ENCODE assay signal across 15 cellular contexts in genomic region chr11:72704028-72704782, GRCh38. TPM values are rescaled to one million over a fixed set of nuclear protein-coding genes. Genes with fewer than 3 reads are reported as not detected.
DNase-seq lines count a peak whose midpoint lies in the region; ATAC-seq, FAIRE-seq and TF ChIP-seq lines count a peak whose summit lies in the region.
"Had no signal": no experiment of that assay in that cellular context is flagged by ENCODE, and none has a peak within 500 bp of the region (broad histone marks: within the 10 kb centered on the region; RNA-seq: fewer than 3 reads in every experiment).

No MANE protein-coding gene starts in this region.

- H3K4me1 Mint-ChIP-seq in activated CD8-positive, alpha-beta memory T cell treated with anti-CD3 and anti-CD28 coated beads, Interleukin-2, amount 10 ng/mL, durations not matched to agents 7 days and 5 days, result no peaks in the 10 kb centered on the region

- no peak overlapping the region for H3K4me3 Mint-ChIP-seq in activated CD8-positive, alpha-beta memory T cell treated with anti-CD3 and anti-CD28 coated beads, Interleukin-2, amount 10 ng/mL, durations not matched to agents 7 days and 5 days
- H3K4me3 Mint-ChIP-seq: activated B cell treated with CpG ODN at 0.5 μM for 24 hours; activated T-cell treated with anti-CD3 and anti-CD28 coated beads, Interleukin-2, amount 50 U/mL, for 72 hours had no signal

- H3K27ac ChIP-seq in VCaP (no peak overlapping the region), heart right ventricle (peak overlapping the region in 9 of 10 donors; percentile 31 to 79 (median 59))

- CTCF ChIA-PET in activated CD8-positive, alpha-beta memory T cell treated with anti-CD3 and anti-CD28 coated beads, Interleukin-2, amount 10 ng/mL, durations not matched to agents 7 days and 5 days (lab: Charles Lee), result no interaction called here

- no peak overlapping the region for H3K4me3 ChIP-seq in heart right ventricle
- H3K4me3 ChIP-seq in skeletal muscle satellite cell (ENCODE audit: low read length), result no peak overlapping the region
- no peak overlapping the region for H3K4me3 ChIP-seq in BE2C (ENCODE audit: low read depth, low read length)

- WGBS in heart right ventricle, 2 donors, result 72 to 75% methylated on average over 13 of the region's 13 CpGs

- 0 out of 2 replicates have a peak, but pooled peaks have one; percentile 28 for TF ChIP-seq POLR2A in GM12892 (IDR thresholded peaks at IDR 0.05; ENCODE audit: low read depth, low read length)

- peak in 6 of 8 donors; percentile 1 to 26 (median 4) for ATAC-seq in heart right ventricle
- no peak for ATAC-seq in GM19395 (IDR thresholded peaks at IDR 0.05; ENCODE audit: unreplicated experiment)
- ATAC-seq in activated CD8-positive, alpha-beta memory T cell treated with anti-CD3 and anti-CD28 coated beads, Interleukin-2, amount 10 ng/mL, durations not matched to agents 7 days and 5 days, result no peak
- ATAC-seq in GM21529 (IDR thresholded peaks at IDR 0.05; ENCODE audit: unreplicated experiment), result no peak
- ATAC-seq: activated T-cell treated with anti-CD3 and anti-CD28 coated beads, Interleukin-2, amount 50 U/mL, for 72 hours had no signal

- H3K9ac ChIP-seq in skeletal muscle satellite cell (ENCODE audit: low read depth, low read length), result peak overlapping the region; percentile 9

- H3K36me3 ChIP-seq in heart right ventricle, result peaks cover 0 to 100% (median 55%) of the 10 kb centered on the region in 9 donors
- H3K36me3 ChIP-seq in skeletal muscle satellite cell (ENCODE audit: insufficient read depth, low read length), result peaks cover 73% of the 10 kb centered on the region
- H3K36me3 ChIP-seq in BE2C, result no peaks in the 10 kb centered on the region; the same call in 1 of the 2 replicates

- H3K27me3 Mint-ChIP-seq in activated CD8-positive, alpha-beta memory T cell treated with anti-CD3 and anti-CD28 coated beads, Interleukin-2, amount 10 ng/mL, durations not matched to agents 7 days and 5 days, result no peaks in the 10 kb centered on the region
- H3K27me3 Mint-ChIP-seq: activated B cell treated with CpG ODN at 0.5 μM for 24 hours had no signal

- H3K9me3 Mint-ChIP-seq in activated CD8-positive, alpha-beta memory T cell treated with anti-CD3 and anti-CD28 coated beads, Interleukin-2, amount 10 ng/mL, durations not matched to agents 7 days and 5 days (ENCODE audit: low read depth), result no peaks in the 10 kb centered on the region
- H3K9me3 Mint-ChIP-seq: activated B cell treated with CpG ODN at 0.5 μM for 24 hours; activated T-cell treated with anti-CD3 and anti-CD28 coated beads, Interleukin-2, amount 50 U/mL, for 72 hours had no signal

- TF ChIP-seq CTCF in VCaP (conservative IDR thresholded peaks at IDR 0.05), result peak; percentile 19; the same call in 1 of the 2 replicates
- TF ChIP-seq CTCF in heart right ventricle (IDR thresholded peaks at IDR 0.05), result peak in 2 of 9 donors; percentile 11 to 14
- no peak for TF ChIP-seq CTCF in BE2C (IDR thresholded peaks at IDR 0.05; ENCODE audit: low read depth, low read length)

- DNase-seq in GM12892 (ENCODE audit: insufficient read length) (no peak), heart right ventricle (no peak), BE2C (no peak)
- no peak for DNase-seq in activated CD8-positive, alpha-beta memory T cell treated with anti-CD3 and anti-CD28 coated beads, Interleukin-2, amount 10 ng/mL, durations not matched to agents 7 days and 5 days
- DNase-seq: activated B cell treated with CpG ODN at 0.5 μM for 24 hours; activated T-cell treated with anti-CD3 and anti-CD28 coated beads, Interleukin-2, amount 50 U/mL, for 72 hours; DMS79 treated with DMSO at 0.1 percent for 48 hours; GOT3; Kasumi-1; SHP77; small intestine had no signal

- peaks cover 3 to 50% (median 16%) of the 10 kb centered on the region in 9 donors for H3K4me1 ChIP-seq in heart right ventricle
- H3K4me1 ChIP-seq in skeletal muscle satellite cell (ENCODE audit: control insufficient read depth, insufficient read depth, low read length), result peaks cover 27% of the 10 kb centered on the region
- peaks cover 6% of the 10 kb centered on the region for H3K4me1 ChIP-seq in BE2C

- H3K27ac Mint-ChIP-seq in activated CD8-positive, alpha-beta memory T cell treated with anti-CD3 and anti-CD28 coated beads, Interleukin-2, amount 10 ng/mL, durations not matched to agents 7 days and 5 days, result no peak overlapping the region
- H3K27ac Mint-ChIP-seq: activated B cell treated with CpG ODN at 0.5 μM for 24 hours; activated T-cell treated with anti-CD3 and anti-CD28 coated beads, Interleukin-2, amount 50 U/mL, for 72 hours had no signal

- intact Hi-C loops in heart right ventricle (cut with DNase I), result no loop called here

- H3K36me3 Mint-ChIP-seq in activated CD8-positive, alpha-beta memory T cell treated with anti-CD3 and anti-CD28 coated beads, Interleukin-2, amount 10 ng/mL, durations not matched to agents 7 days and 5 days, result peaks cover 13% of the 10 kb centered on the region

- H3K4me2 ChIP-seq in skeletal muscle satellite cell (ENCODE audit: low read length), result peak overlapping the region; percentile 26

- peak; percentile 27 for FAIRE-seq in GM12892 (lab: Jason Lieb, UNC)
- FAIRE-seq: small intestine had no signal

- H3K27me3 ChIP-seq in heart right ventricle, result no peaks in the 10 kb centered on the region
- H3K27me3 ChIP-seq in skeletal muscle satellite cell (ENCODE audit: control insufficient read depth, insufficient read depth, low read length), result no peaks in the 10 kb centered on the region
- H3K27me3 ChIP-seq in BE2C, result no peaks in the 10 kb centered on the region

- H3K9me3 ChIP-seq in heart right ventricle, result no peaks in the 10 kb centered on the region
- no peaks in the 10 kb centered on the region for H3K9me3 ChIP-seq in skeletal muscle satellite cell (replicated peaks; ENCODE audit: low read length)
- H3K9me3 ChIP-seq in BE2C, result no peaks in the 10 kb centered on the region

RNA-seq across cellular contexts. Expression of gene PDE2A, which starts 30.0 kb away (rescaled TPM):
- polyA plus RNA-seq in GM12892 (2012; ENCODE audit: missing spikeins), result 1.7 TPM
- 10 to 100 TPM; 10.4 to 44.4 (median 30.2) TPM for total RNA-seq in heart right ventricle
- 10 to 100 TPM; 28.4 to 47.6 TPM for polyA plus RNA-seq in heart right ventricle
- total RNA-seq in skeletal muscle satellite cell (2012; rRNA removed), result 0.66 and 0.76 TPM in 2 replicates
- polyA plus RNA-seq in BE2C (2012; ENCODE audit: insufficient read depth, insufficient read length, low read depth), result 298 TPM
- under 1 TPM; 0.67 to 0.75 TPM for total RNA-seq in activated CD8-positive, alpha-beta memory T cell treated with anti-CD3 and anti-CD28 coated beads, Interleukin-2, amount 10 ng/mL, durations not matched to agents 7 days and 5 days

RNA-seq across cellular contexts. Expression of gene ARAP1, which starts 48.0 kb away (rescaled TPM):
- polyA plus RNA-seq in GM12892 (2012; ENCODE audit: missing spikeins), result 48.4 TPM
- 10 to 100 TPM; 30.4 to 68.3 (median 40.8) TPM for total RNA-seq in heart right ventricle
- polyA plus RNA-seq in heart right ventricle, result 10 to 100 TPM; 35.8 to 58.7 TPM
- total RNA-seq in skeletal muscle satellite cell (2012; rRNA removed), result 51.1 and 60.3 TPM in 2 replicates
- 43.3 TPM for polyA plus RNA-seq in BE2C (2012; ENCODE audit: insufficient read depth, insufficient read length, low read depth)
- 100 to 1,000 TPM in 1 of 2 experiments, 10 to 100 TPM in 1; 96.5 to 104 TPM for total RNA-seq in activated CD8-positive, alpha-beta memory T cell treated with anti-CD3 and anti-CD28 coated beads, Interleukin-2, amount 10 ng/mL, durations not matched to agents 7 days and 5 days

Comparison
In these comparisons a context has a peak if more than half of its experiments do, and no peak if none do; other contexts are left out.
1. ATAC-seq: peak in heart right ventricle (6 of 8); none in GM19395 (single experiment), activated CD8-positive, alpha-beta memory T cell treated with anti-CD3 and anti-CD28 coated beads, Interleukin-2, amount 10 ng/mL, durations not matched to agents 7 days and 5 days (single experiment) and GM21529 (single experiment).
2. RNA of gene PDE2A, which starts 30.0 kb away (total RNA-seq): 10.4 to 44.4 TPM in heart right ventricle; 0.67 to 0.75 TPM in activated CD8-positive, alpha-beta memory T cell treated with anti-CD3 and anti-CD28 coated beads, Interleukin-2, amount 10 ng/mL, durations not matched to agents 7 days and 5 days; every median in the first group is over 4 times any median in the second.